14 cellular contexts compared by ENCODE assay signal in genomic region chr2:68722712-68723111, GRCh38. TPM values are rescaled to one million over a fixed set of nuclear protein-coding genes. Genes with fewer than 3 reads are reported as not detected.
DNase-seq lines count a peak whose midpoint lies in the region; ATAC-seq and TF ChIP-seq lines count a peak whose summit lies in the region.
"Had no signal": no experiment of that assay in that cellular context is flagged by ENCODE, and none has a peak within 500 bp of the region (broad histone marks: within the 10 kb centered on the region; RNA-seq: fewer than 3 reads in every experiment).

No MANE protein-coding gene starts in this region.

- no peak overlapping the region for H2BK120ac ChIP-seq in H9 (ENCODE audit: low read depth, low read length, poor library complexity, severe bottlenecking)

- H3K9me3 ChIP-seq in DND-41 (ENCODE audit: insufficient read depth, low read length, severe bottlenecking) = no peaks in the 10 kb centered on the region
- no peaks in the 10 kb centered on the region for H3K9me3 ChIP-seq in H9 (ENCODE audit: control insufficient read depth, low read depth, low read length)
- H3K9me3 ChIP-seq in SU-DHL-6 (ENCODE audit: insufficient read depth, low read length) = no peaks in the 10 kb centered on the region
- no peaks in the 10 kb centered on the region for H3K9me3 ChIP-seq in mucosa of descending colon
- H3K9me3 ChIP-seq: right atrium auricular region had no signal

- H2BK15ac ChIP-seq in H9 (ENCODE audit: low read depth, low read length) = no peak overlapping the region

- no peak overlapping the region for H3K56ac ChIP-seq in H9 (ENCODE audit: insufficient read length, low read depth, low read length)

- no peaks in the 10 kb centered on the region for H3K9me2 ChIP-seq in SU-DHL-6 (replicated peaks; ENCODE audit: insufficient read depth, low read length)

- peak overlapping the region; percentile 75 for H3K27ac ChIP-seq in DND-41 (ENCODE audit: low read length)
- no peak overlapping the region for H3K27ac ChIP-seq in H9 (ENCODE audit: insufficient read length, low read depth, low read length)
- H3K27ac ChIP-seq in SU-DHL-6 (ENCODE audit: low read depth, low read length) = no peak overlapping the region
- H3K27ac ChIP-seq: right atrium auricular region had no signal

- no peak overlapping the region for H2BK5ac ChIP-seq in H9 (ENCODE audit: insufficient read length, low read length)

- no peaks in the 10 kb centered on the region for H3K23me2 ChIP-seq in H9 (ENCODE audit: insufficient read length, low read depth, low read length, poor library complexity, severe bottlenecking)

- no peaks in the 10 kb centered on the region for H3F3A ChIP-seq in SU-DHL-6 (ENCODE audit: insufficient read depth)

- ATAC-seq in DND-41 (ENCODE audit: insufficient read depth, low read depth) = no peak
- peak; percentile 33 for ATAC-seq in left lobe of liver
- ATAC-seq in mucosa of descending colon = no peak
- no peak for ATAC-seq in GM21390 (IDR thresholded peaks at IDR 0.05; ENCODE audit: unreplicated experiment)

- H3K4me3 ChIP-seq in DND-41 (ENCODE audit: low read depth in 1 of 2, low read length in 2 of 2) = no peak overlapping the region
- no peak overlapping the region for H3K4me3 ChIP-seq in SU-DHL-6 (ENCODE audit: insufficient read depth, low read length, poor library complexity, severe bottlenecking)
- no peak overlapping the region for H3K4me3 ChIP-seq in mucosa of descending colon
- H3K4me3 ChIP-seq: right atrium auricular region had no signal

- H3K9ac ChIP-seq in DND-41 (ENCODE audit: low read depth, low read length) = no peak overlapping the region
- H3K9ac ChIP-seq in H9 (ENCODE audit: extremely low read depth, insufficient read length, low read length) = no peak overlapping the region
- no peak overlapping the region for H3K9ac ChIP-seq in SU-DHL-6 (ENCODE audit: low read length)

- no peak overlapping the region for H4K91ac ChIP-seq in H9 (ENCODE audit: insufficient read length, low read depth, low read length)

- no peak overlapping the region for H2AK5ac ChIP-seq in H9 (ENCODE audit: insufficient read length, low read length)

- H3K79me1 ChIP-seq in H9 (ENCODE audit: insufficient read depth, low read depth, low read length, poor library complexity, severe bottlenecking) = no peaks in the 10 kb centered on the region

- intact Hi-C loops in mucosa of descending colon (cut with DNase I, micrococcal nuclease) = no loop called here

- no peaks in the 10 kb centered on the region for H3K9me3 Mint-ChIP-seq in H9

- H3K4me1 ChIP-seq in DND-41 (ENCODE audit: insufficient read depth, low read length) = peaks cover 73% of the 10 kb centered on the region
- H3K4me1 ChIP-seq in H9 (ENCODE audit: insufficient read depth, low read length) = peaks cover 3% of the 10 kb centered on the region; the same call in 1 of the 2 replicates
- H3K4me1 ChIP-seq in mucosa of descending colon (ENCODE audit: low read depth) = peaks cover 10% of the 10 kb centered on the region
- H3K4me1 ChIP-seq: right atrium auricular region had no signal

- no peak overlapping the region for H3T11ph ChIP-seq in H9 (ENCODE audit: low read length)

- H2AFZ ChIP-seq in DND-41 (ENCODE audit: low read depth, low read length) = no peak overlapping the region
- H2AFZ ChIP-seq in H9 (ENCODE audit: low read length) = no peak overlapping the region
- no peak overlapping the region for H2AFZ ChIP-seq in SU-DHL-6 (ENCODE audit: low read depth, low read length, severe bottlenecking)

- H4K8ac ChIP-seq in H9 (replicated peaks; ENCODE audit: insufficient read length, low read depth, low read length) = no peak overlapping the region

- no peak overlapping the region for H3K4ac ChIP-seq in H9 (ENCODE audit: low read depth, low read length)

- no peak overlapping the region for H3K18ac ChIP-seq in H9 (ENCODE audit: insufficient read length, low read depth, low read length)

- H3K79me2 ChIP-seq in DND-41 (ENCODE audit: insufficient read depth, low read length) = no peaks in the 10 kb centered on the region
- no peaks in the 10 kb centered on the region for H3K79me2 ChIP-seq in H9 (ENCODE audit: insufficient read depth, low read length)
- no peaks in the 10 kb centered on the region for H3K79me2 ChIP-seq in SU-DHL-6 (ENCODE audit: insufficient read depth, low read length)

- H3K27me3 Mint-ChIP-seq in H9 (ENCODE audit: low read depth) = no peaks in the 10 kb centered on the region

- WGBS in H9 (ENCODE audit: extremely low coverage, insufficient read length, low lambda C conversion rate) = no CpG with 5 or more reads among the region's 8 CpGs

- no peak overlapping the region for H3K4me2 ChIP-seq in DND-41 (ENCODE audit: insufficient read depth, low read length)
- no peak overlapping the region for H3K4me2 ChIP-seq in H9 (ENCODE audit: insufficient read depth, insufficient read length, low read length)
- no peak overlapping the region for H3K4me2 ChIP-seq in SU-DHL-6 (ENCODE audit: low read depth, low read length, poor library complexity, severe bottlenecking)

- in situ Hi-C loops in G401 (cut with HindIII; ENCODE audit: low sequenced_read_pairs) = no loop called here

- H2BK12ac ChIP-seq in H9 (ENCODE audit: insufficient read length, low read depth, low read length) = no peak overlapping the region

- H3K14ac ChIP-seq in H9 (ENCODE audit: insufficient read depth, low read length) = no peak overlapping the region

- H4K5ac ChIP-seq in H9 (ENCODE audit: insufficient read length, low read depth, low read length) = no peak overlapping the region

- H3K27me3 ChIP-seq in DND-41 (ENCODE audit: insufficient read depth, low read length, poor library complexity) = no peaks in the 10 kb centered on the region
- H3K27me3 ChIP-seq in H9 (ENCODE audit: insufficient read depth, low read length) = no peaks in the 10 kb centered on the region
- no peaks in the 10 kb centered on the region for H3K27me3 ChIP-seq in SU-DHL-6 (ENCODE audit: low read length)
- H3K27me3 ChIP-seq: right atrium auricular region had no signal

- peaks cover 0 to 2% (median 0%) of the 10 kb centered on the region in 3 experiments; a peak in 1 of 7 replicates for H3K36me3 Mint-ChIP-seq in H9 (ENCODE audit: insufficient read depth in 1 of 3, low read depth in 3 of 3)

- H3K4me1 Mint-ChIP-seq in H9 = peaks cover 7 to 10% of the 10 kb centered on the region in 2 experiments

- H3K23ac ChIP-seq in H9 (ENCODE audit: insufficient read length, low read depth, low read length) = no peak overlapping the region

- TF ChIP-seq CTCF in DND-41 (IDR thresholded peaks at IDR 0.05; ENCODE audit: borderline replicate concordance, extremely low read depth, low read length, poor library complexity, severe bottlenecking) (peak; percentile 63), H9 (conservative IDR thresholded peaks at IDR 0.05) (peak; percentile 60), SU-DHL-6 (IDR thresholded peaks at IDR 0.05; ENCODE audit: insufficient read depth, low read length, poor library complexity, severe bottlenecking) (peak; percentile 27), mucosa of descending colon (IDR thresholded peaks at IDR 0.05) (no peak)

- no peaks in the 10 kb centered on the region for H4K20me1 ChIP-seq in DND-41 (ENCODE audit: insufficient read depth, low read length)
- no peaks in the 10 kb centered on the region for H4K20me1 ChIP-seq in H9 (ENCODE audit: control insufficient read depth, insufficient read depth, insufficient read length)
- no peaks in the 10 kb centered on the region for H4K20me1 ChIP-seq in SU-DHL-6 (ENCODE audit: low read depth, low read length)

- no peak overlapping the region for H3K27ac Mint-ChIP-seq in H9

- no peak overlapping the region for H3K4me3 Mint-ChIP-seq in H9

- no peak overlapping the region for H2BK20ac ChIP-seq in H9 (ENCODE audit: low read depth, low read length, poor library complexity, severe bottlenecking)

- DNase-seq in DND-41 (no peak), H9 (peak; percentile 53), left lobe of liver (ENCODE audit: low spot score) (no peak), mucosa of descending colon (no peak), G401 (ENCODE audit: low spot score) (no peak)
- DNase-seq: activated CD4-positive, alpha-beta T cell treated with anti-CD3 and anti-CD28 coated beads for 1 hour; activated effector memory CD4-positive, alpha-beta T cell treated with anti-CD3 and anti-CD28 coated beads, Interleukin-2, amount 50 U/mL, for 16 hours; Calu3; caudate nucleus; NCI-H446; Right ventricle myocardium superior had no signal

- H3K36me3 ChIP-seq in DND-41 (ENCODE audit: insufficient read depth, low read length) (no peaks in the 10 kb centered on the region), SU-DHL-6 (ENCODE audit: low read length) (no peaks in the 10 kb centered on the region), mucosa of descending colon (ENCODE audit: low read depth) (no peaks in the 10 kb centered on the region)
- H3K36me3 ChIP-seq: right atrium auricular region had no signal

RNA-seq across cellular contexts. Expression of gene ARHGAP25, which starts 11.9 kb away (rescaled TPM):
- total RNA-seq in H9 (2021) (1.3 TPM in 2 replicates), left lobe of liver (4.7 TPM), mucosa of descending colon (1 to 10 TPM; 3.1 to 8.8 (median 8.2) TPM)
- total RNA-seq in G401 (2014; rRNA removed; shearing (Covaris generic)) = not detected in 2 replicates
- total RNA-seq: Calu3 had no signal
